ENCODE assay signal across 9 cellular contexts in genomic region chr9:127897194-127897692, GRCh38. TPM values are rescaled to one million over a fixed set of nuclear protein-coding genes. Genes with fewer than 3 reads are reported as not detected.
DNase-seq lines count a peak whose midpoint lies in the region; ATAC-seq and TF ChIP-seq lines count a peak whose summit lies in the region.
"Had no signal": no experiment of that assay in that cellular context is flagged by ENCODE, and none has a peak within 500 bp of the region (broad histone marks: within the 10 kb centered on the region; RNA-seq: fewer than 3 reads in every experiment).

No MANE protein-coding gene starts in this region.

- H3K4me3 ChIP-seq in HAP-1 = peak overlapping the region; percentile 76
- H3K4me3 ChIP-seq in fibroblast of mammary gland (ENCODE audit: control insufficient read depth, low read depth, low read length) = peak overlapping the region; percentile 85
- peak overlapping the region; percentile 72 to 79 for H3K4me3 ChIP-seq in uterus

- peak overlapping the region in 7 of 10 donors; percentile 32 to 91 (median 71) for H3K4me3 Mint-ChIP-seq in naive thymus-derived CD8-positive, alpha-beta T cell

- TF ChIP-seq CTCF in fibroblast of mammary gland (conservative IDR thresholded peaks at IDR 0.05; ENCODE audit: control insufficient read depth, insufficient read depth, low read depth, low read length) = no peak
- TF ChIP-seq CTCF in uterus (IDR thresholded peaks at IDR 0.05) = peak in 1 of 4 experiments; percentile 11

- no peaks in the 10 kb centered on the region for H3K27me3 Mint-ChIP-seq in naive thymus-derived CD8-positive, alpha-beta T cell

- H3K4me1 Mint-ChIP-seq in naive thymus-derived CD8-positive, alpha-beta T cell = peaks cover 10 to 38% (median 27%) of the 10 kb centered on the region in 4 donors

- H3K27ac Mint-ChIP-seq in naive thymus-derived CD8-positive, alpha-beta T cell = peak overlapping the region in 8 of 10 donors; percentile 41 to 89 (median 85)

- TF ChIP-seq POLR2A in uterus (IDR thresholded peaks at IDR 0.05) = peak; percentile 39 to 50

- DNase-seq in AG08396 (ENCODE audit: low spot score) = peak; percentile 91
- peak; percentile 64 to 89 for DNase-seq in HAP-1 (ENCODE audit: low spot score in 2 of 2)
- DNase-seq in UCSD-AML1 (lab: John Stamatoyannopoulos, UW; ENCODE audit: unreplicated experiment) = peak; percentile 60
- peak; percentile 86 for DNase-seq in fibroblast of mammary gland (ENCODE audit: low read depth)
- peak in 3 of 10 donors; percentile 25 to 51 (median 28) for DNase-seq in naive thymus-derived CD8-positive, alpha-beta T cell
- peak; percentile 91 to 94 for DNase-seq in uterus

- peak; percentile 22 to 44 for ATAC-seq in naive thymus-derived CD8-positive, alpha-beta T cell
- ATAC-seq in activated CD4-positive, CD25-positive, alpha-beta regulatory T cell treated with anti-CD3 and anti-CD28 coated beads, Interleukin-2, amount 50 U/mL, for 24 hours = no peak
- no peak for ATAC-seq in HG03097 (IDR thresholded peaks at IDR 0.05; ENCODE audit: low FRiP score, unreplicated experiment)

- H3K36me3 ChIP-seq in HAP-1 (replicated peaks) (peaks cover 43% of the 10 kb centered on the region), uterus (no peaks in the 10 kb centered on the region)

- POLR2A ChIA-PET in naive thymus-derived CD8-positive, alpha-beta T cell (lab: Charles Lee) = interaction anchor here (0.7 to 17.2 kb wide), 6 partner anchors 10 to 78 kb away, joined by 3 to 328 read pairs (median 4); partner anchors contain the start of gene ST6GALNAC4

- peaks cover 31 to 48% (median 46%) of the 10 kb centered on the region in 3 donors for H3K36me3 Mint-ChIP-seq in naive thymus-derived CD8-positive, alpha-beta T cell

- no peaks in the 10 kb centered on the region for H3K27me3 ChIP-seq in HAP-1 (ENCODE audit: low read depth)
- no peaks in the 10 kb centered on the region for H3K27me3 ChIP-seq in uterus

- in situ Hi-C loops in HAP-1 (cut with MboI; ENCODE audit: low sequenced_read_pairs) = no loop called here

- peaks cover 29% of the 10 kb centered on the region for H3K4me1 ChIP-seq in HAP-1
- peaks cover 0 to 23% of the 10 kb centered on the region in 2 donors for H3K4me1 ChIP-seq in uterus

- H3K9me3 Mint-ChIP-seq in naive thymus-derived CD8-positive, alpha-beta T cell = peaks cover 0 to 39% (median 8%) of the 10 kb centered on the region in 9 donors

- intact Hi-C loops in uterus (cut with DNase I; ENCODE audit: low total_unique reads) = no loop called here

- H3K27ac ChIP-seq in uterus = peak overlapping the region; percentile 93 to 97
- H3K27ac ChIP-seq: epithelial cell of prostate had no signal

- H3K9me3 ChIP-seq in HAP-1 (peaks cover 3% of the 10 kb centered on the region), uterus (no peaks in the 10 kb centered on the region)

RNA-seq across cellular contexts. Expression of gene ST6GALNAC6, which starts 2.2 kb away (rescaled TPM):
- 100 to 1,000 TPM; 102 to 110 TPM for total RNA-seq in naive thymus-derived CD8-positive, alpha-beta T cell
- 10 to 100 TPM; 29.8 to 42.8 (median 30.3) TPM for polyA plus RNA-seq in naive thymus-derived CD8-positive, alpha-beta T cell
- total RNA-seq in uterus = 100 to 1,000 TPM in 3 of 4 donors, 10 to 100 TPM in 1; 37.7 to 133 (median 111) TPM

RNA-seq across cellular contexts. Expression of gene ST6GALNAC4, which starts 19.6 kb away (rescaled TPM):
- 10 to 100 TPM; 47.0 to 47.5 TPM for total RNA-seq in naive thymus-derived CD8-positive, alpha-beta T cell
- 10 to 100 TPM; 19.8 to 34.4 (median 22.1) TPM for polyA plus RNA-seq in naive thymus-derived CD8-positive, alpha-beta T cell
- 10 to 100 TPM in 3 of 4 donors, under 1 TPM in 1; 0.59 to 41.7 (median 20.7) TPM for total RNA-seq in uterus

RNA-seq across cellular contexts. Expression of gene AK1, which starts 19.8 kb away (rescaled TPM):
- 10 to 100 TPM; 52.2 to 57.1 TPM for total RNA-seq in naive thymus-derived CD8-positive, alpha-beta T cell
- under 1 TPM in 2 of 3 donors, not detected in 1; 0.07 to 0.22 TPM for polyA plus RNA-seq in naive thymus-derived CD8-positive, alpha-beta T cell
- 10 to 100 TPM in 2 of 4 donors, 1 to 10 TPM in 2; 6.1 to 54.3 (median 15.7) TPM for total RNA-seq in uterus

RNA-seq across cellular contexts. Expression of gene PIP5KL1, which starts 33.3 kb away (rescaled TPM):
- total RNA-seq in naive thymus-derived CD8-positive, alpha-beta T cell = 1 to 10 TPM; 1.8 to 2.0 TPM
- polyA plus RNA-seq in naive thymus-derived CD8-positive, alpha-beta T cell = under 1 TPM in 2 of 3 donors, not detected in 1; 0.28 to 0.46 TPM
- 10 to 100 TPM in 1 of 4 donors, 1 to 10 TPM in 2, not detected in 1; 2.9 to 11.3 (median 3.2) TPM for total RNA-seq in uterus

RNA-seq across cellular contexts. Expression of gene DPM2, which starts 40.4 kb away (rescaled TPM):
- 10 to 100 TPM; 71.1 to 74.6 TPM for total RNA-seq in naive thymus-derived CD8-positive, alpha-beta T cell
- polyA plus RNA-seq in naive thymus-derived CD8-positive, alpha-beta T cell = 10 to 100 TPM; 28.5 to 34.7 (median 34.2) TPM
- 10 to 100 TPM in 3 of 4 donors, 1 to 10 TPM in 1; 6.7 to 33.1 (median 15.9) TPM for total RNA-seq in uterus

Comparison
In these comparisons a context has a peak if more than half of its experiments do, and no peak if none do; other contexts are left out.
1. ATAC-seq: peak in naive thymus-derived CD8-positive, alpha-beta T cell (2 of 2); none in activated CD4-positive, CD25-positive, alpha-beta regulatory T cell treated with anti-CD3 and anti-CD28 coated beads, Interleukin-2, amount 50 U/mL, for 24 hours (0 of 2) and HG03097 (single experiment).
2. Peak in every context shown above with its lines, with median percentiles within 50 percentile points of each other: H3K4me3 ChIP-seq.